ENCODE assay signal across 9 cellular contexts in the genomic region with DNA sequence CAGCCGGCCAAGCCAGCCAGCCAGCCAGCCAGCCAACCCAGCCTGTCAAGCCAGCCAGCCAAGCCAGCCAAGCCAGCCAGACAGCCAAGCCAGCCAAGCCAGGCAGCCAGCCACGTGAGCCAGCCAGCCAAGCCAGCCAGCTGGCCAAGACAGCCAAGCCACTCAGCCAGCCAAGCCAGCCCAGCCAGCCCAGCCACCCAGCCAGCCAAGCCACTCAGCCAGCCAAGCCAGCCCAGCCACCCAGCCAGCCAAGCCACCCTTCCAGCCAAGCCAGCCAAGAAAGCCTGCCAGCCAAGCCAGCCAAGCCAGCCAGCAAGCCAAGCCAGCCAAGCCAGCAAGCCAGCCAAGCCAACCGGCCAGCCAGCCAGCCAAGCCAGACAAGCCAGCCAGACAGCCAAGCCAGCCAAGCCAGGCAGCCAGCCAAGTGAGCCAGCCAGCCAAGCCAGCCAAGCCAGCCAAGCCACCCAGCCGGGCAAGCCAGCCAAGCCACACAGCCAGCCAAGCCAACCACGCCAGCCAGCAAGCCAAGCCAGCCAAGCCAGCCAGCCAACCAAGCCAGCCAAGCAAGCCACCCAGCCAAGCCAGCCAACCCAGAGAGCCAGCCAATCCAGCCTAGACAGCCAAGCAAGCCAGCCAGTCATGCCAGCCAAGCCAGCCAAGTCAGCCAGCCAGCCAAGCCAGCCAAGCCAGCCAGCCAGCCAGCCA.
DNase-seq lines count a peak whose midpoint lies in the region; ATAC-seq, FAIRE-seq and TF ChIP-seq lines count a peak whose summit lies in the region.
"Had no signal": no experiment of that assay in that cellular context is flagged by ENCODE, and none has a peak within 500 bp of the region (broad histone marks: within the 10 kb centered on the region; RNA-seq: fewer than 3 reads in every experiment).

No MANE protein-coding gene starts in this region.

- POLR2A ChIA-PET in A549 (lab: Yijun Ruan, JAX) = no interaction called here
- POLR2A ChIA-PET in PC-3 (lab: Charles Lee; ENCODE audit: unreplicated experiment) = no interaction called here
- POLR2A ChIA-PET in naive thymus-derived CD4-positive, alpha-beta T cell (lab: Charles Lee) = no interaction called here

- TF ChIP-seq POLR2A in A549 (IDR thresholded peaks at IDR 0.05; ENCODE audit: low read length) = no peak

- ATAC-seq in A549 (peak; percentile 9 to 30; a peak in 2 of 6 replicates), PC-3 (no peak), HG03460 (IDR thresholded peaks at IDR 0.05; ENCODE audit: unreplicated experiment) (no peak)
- ATAC-seq in naive thymus-derived CD4-positive, alpha-beta T cell = peak; percentile 22

- TF ChIP-seq EP300 in A549 (IDR thresholded peaks at IDR 0.05) = no peak

- H3K27me3 Mint-ChIP-seq in naive thymus-derived CD4-positive, alpha-beta T cell = no peaks in the 10 kb centered on the region
- peaks cover 0 to 3% (median 0%) of the 10 kb centered on the region in 3 donors for H3K27me3 Mint-ChIP-seq in immature natural killer cell (ENCODE audit: low read depth in 3 of 3)
- H3K27me3 Mint-ChIP-seq: activated naive CD8-positive, alpha-beta T cell had no signal

- DNase-seq in A549 (ENCODE audit: low read depth in 1 of 2, low spot score in 1 of 2) (peak in 1 of 2 experiments; percentile 25), PC-3 (peak; percentile 2), dermis blood vessel endothelial cell (peak; percentile 33), immature natural killer cell (no peak), NCI-H2171 (lab: John Stamatoyannopoulos, UW) (no peak), smooth muscle cell (lab: John Stamatoyannopoulos, UW; ENCODE audit: unreplicated experiment) (no peak)
- peak in 5 of 9 donors; percentile 38 to 53 (median 44) for DNase-seq in naive thymus-derived CD4-positive, alpha-beta T cell

- BruUV-seq in PC-3 (replicated peaks; lab: Mats Ljungman, UMichigan) = no TSS peak

- no peaks in the 10 kb centered on the region for H3K4me1 Mint-ChIP-seq in naive thymus-derived CD4-positive, alpha-beta T cell
- no peaks in the 10 kb centered on the region for H3K4me1 Mint-ChIP-seq in immature natural killer cell

- H3K27me3 ChIP-seq in PC-3 (ENCODE audit: low read length) = no peaks in the 10 kb centered on the region
- H3K27me3 ChIP-seq in naive thymus-derived CD4-positive, alpha-beta T cell (ENCODE audit: control insufficient read depth in 2 of 2, insufficient read depth in 2 of 2, low read length in 2 of 2) = no peaks in the 10 kb centered on the region
- no peaks in the 10 kb centered on the region for H3K27me3 ChIP-seq in smooth muscle cell (ENCODE audit: low read depth)

- no peak overlapping the region for H3K9ac ChIP-seq in PC-3 (ENCODE audit: low read length)
- H3K9ac ChIP-seq in smooth muscle cell (ENCODE audit: low read depth) = no peak overlapping the region

- CTCF ChIA-PET in A549 (lab: Yijun Ruan, JAX) (interaction anchor here (0.6 to 1.8 kb wide), 2 partner anchors 14 to 21 kb away, joined by 3 to 8 read pairs; no protein-coding TSS in a partner anchor), PC-3 (lab: Charles Lee) (no interaction called here)
- CTCF ChIA-PET in naive thymus-derived CD4-positive, alpha-beta T cell (lab: Charles Lee) = no interaction called here

- H2AFZ ChIP-seq in PC-3 (ENCODE audit: low read length) (no peak overlapping the region), smooth muscle cell (ENCODE audit: low read depth) (no peak overlapping the region)

- no peaks in the 10 kb centered on the region for H3K9me2 ChIP-seq in PC-3 (replicated peaks; ENCODE audit: low read length)

- H3K36me3 ChIP-seq in PC-3 (ENCODE audit: low read depth, low read length) (no peaks in the 10 kb centered on the region; the same call in 1 of the 2 replicates), smooth muscle cell (ENCODE audit: low read depth) (no peaks in the 10 kb centered on the region)
- no peaks in the 10 kb centered on the region for H3K36me3 ChIP-seq in naive thymus-derived CD4-positive, alpha-beta T cell (ENCODE audit: control insufficient read depth in 2 of 3, insufficient read depth in 3 of 3, low read length in 3 of 3)

- peaks cover 0 to 6% (median 3%) of the 10 kb centered on the region in 11 donors for H3K9me3 Mint-ChIP-seq in naive thymus-derived CD4-positive, alpha-beta T cell
- H3K9me3 Mint-ChIP-seq in immature natural killer cell = peaks cover 0 to 4% (median 3%) of the 10 kb centered on the region in 6 donors

- H3K79me2 ChIP-seq in PC-3 (ENCODE audit: low read length) (no peaks in the 10 kb centered on the region), smooth muscle cell (ENCODE audit: low read depth) (no peaks in the 10 kb centered on the region)

- no peak for TF ChIP-seq RAD21 in A549 (conservative IDR thresholded peaks at IDR 0.05 in 1 of 2, IDR thresholded peaks at IDR 0.05 in 1 of 2)

- H3K36me3 Mint-ChIP-seq in naive thymus-derived CD4-positive, alpha-beta T cell = peaks cover 0 to 2% (median 0%) of the 10 kb centered on the region in 5 donors
- H3K36me3 Mint-ChIP-seq in immature natural killer cell = peaks cover 0 to 2% (median 0%) of the 10 kb centered on the region in 3 donors

- H3K4me3 Mint-ChIP-seq in naive thymus-derived CD4-positive, alpha-beta T cell = no peak overlapping the region
- no peak overlapping the region for H3K4me3 Mint-ChIP-seq in immature natural killer cell
- H3K4me3 Mint-ChIP-seq: activated naive CD8-positive, alpha-beta T cell had no signal

- no peak overlapping the region for H3K27ac ChIP-seq in A549
- no peak overlapping the region for H3K27ac ChIP-seq in PC-3 (ENCODE audit: low read length)
- no peak overlapping the region for H3K27ac ChIP-seq in naive thymus-derived CD4-positive, alpha-beta T cell (ENCODE audit: low read depth, low read length)
- no peak overlapping the region for H3K27ac ChIP-seq in smooth muscle cell (ENCODE audit: low read depth)

- H3K9me3 ChIP-seq in A549 (peaks cover 64% of the 10 kb centered on the region), PC-3 (ENCODE audit: low read length) (peaks cover 57% of the 10 kb centered on the region), smooth muscle cell (replicated peaks; ENCODE audit: low read depth) (peaks cover 54% of the 10 kb centered on the region)
- peaks cover 0 to 9% (median 0%) of the 10 kb centered on the region in 3 experiments for H3K9me3 ChIP-seq in naive thymus-derived CD4-positive, alpha-beta T cell (ENCODE audit: control insufficient read depth in 2 of 3, low read length in 3 of 3)

- no peaks in the 10 kb centered on the region for H3F3A ChIP-seq in PC-3 (ENCODE audit: low read length, unreplicated experiment)
- no peaks in the 10 kb centered on the region for H3F3A ChIP-seq in smooth muscle cell (ENCODE audit: low read depth)

- intact Hi-C loops in PC-3 (cut with micrococcal nuclease) = no loop called here
- intact Hi-C loops in naive thymus-derived CD4-positive, alpha-beta T cell (cut with micrococcal nuclease) = no loop called here

- TF ChIP-seq CTCF in A549 (IDR thresholded peaks at IDR 0.05) (no peak), PC-3 (conservative IDR thresholded peaks at IDR 0.05; ENCODE audit: low read depth, low read length) (no peak), smooth muscle cell (IDR thresholded peaks at IDR 0.05; ENCODE audit: borderline replicate concordance, insufficient read depth, poor library complexity, severe bottlenecking) (no peak)

- H4K20me1 ChIP-seq in PC-3 (ENCODE audit: low read length) (no peaks in the 10 kb centered on the region), smooth muscle cell (ENCODE audit: low read depth) (no peaks in the 10 kb centered on the region)

- H3K4me1 ChIP-seq in A549 = no peaks in the 10 kb centered on the region
- no peaks in the 10 kb centered on the region for H3K4me1 ChIP-seq in PC-3 (ENCODE audit: insufficient read depth, low read length)
- no peaks in the 10 kb centered on the region for H3K4me1 ChIP-seq in naive thymus-derived CD4-positive, alpha-beta T cell (ENCODE audit: control insufficient read depth in 2 of 2, insufficient read depth in 2 of 2, low read length in 2 of 2)
- no peaks in the 10 kb centered on the region for H3K4me1 ChIP-seq in smooth muscle cell (ENCODE audit: low read depth)

- H3K27ac Mint-ChIP-seq in naive thymus-derived CD4-positive, alpha-beta T cell = no peak overlapping the region
- no peak overlapping the region for H3K27ac Mint-ChIP-seq in immature natural killer cell
- H3K27ac Mint-ChIP-seq: activated naive CD8-positive, alpha-beta T cell had no signal

- no peak for FAIRE-seq in A549 (lab: Jason Lieb, UNC)

- 18% methylated on average over 5 of the region's 5 CpGs for WGBS in A549 (ENCODE audit: missing lambda C conversion rate)
- 65% methylated on average over 5 of the region's 5 CpGs for WGBS in smooth muscle cell (ENCODE audit: low lambda C conversion rate)

- no peak overlapping the region for H3K4me2 ChIP-seq in A549
- no peak overlapping the region for H3K4me2 ChIP-seq in PC-3 (ENCODE audit: low read length)
- H3K4me2 ChIP-seq in smooth muscle cell = no peak overlapping the region

- H3K4me3 ChIP-seq in A549 = no peak overlapping the region
- no peak overlapping the region for H3K4me3 ChIP-seq in PC-3 (ENCODE audit: low read length)
- no peak overlapping the region for H3K4me3 ChIP-seq in naive thymus-derived CD4-positive, alpha-beta T cell (ENCODE audit: low read length)
- H3K4me3 ChIP-seq in smooth muscle cell = no peak overlapping the region

TF ChIP-seq in A549, 52 proteins besides CTCF, POLR2A, EP300 and RAD21 (continues in another document):
- no peak for TF ChIP-seq USF2 (IDR thresholded peaks at IDR 0.05)
- no peak for TF ChIP-seq SREBF2 (IDR thresholded peaks at IDR 0.05)
- no peak for TF ChIP-seq ATOH8 (CRISPR knock-in tag; IDR thresholded peaks at IDR 0.05; ENCODE audit: low read depth)
- TF ChIP-seq, protein P1, sequence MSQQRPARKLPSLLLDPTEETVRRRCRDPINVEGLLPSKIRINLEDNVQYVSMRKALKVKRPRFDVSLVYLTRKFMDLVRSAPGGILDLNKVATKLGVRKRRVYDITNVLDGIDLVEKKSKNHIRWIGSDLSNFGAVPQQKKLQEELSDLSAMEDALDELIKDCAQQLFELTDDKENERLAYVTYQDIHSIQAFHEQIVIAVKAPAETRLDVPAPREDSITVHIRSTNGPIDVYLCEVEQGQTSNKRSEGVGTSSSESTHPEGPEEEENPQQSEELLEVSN (IDR thresholded peaks at IDR 0.05; ENCODE audit: borderline replicate concordance, low read depth) = no peak
- TF ChIP-seq MYC (IDR thresholded peaks at IDR 0.05; ENCODE audit: borderline replicate concordance, low read length) = no peak

Comparison
In these comparisons a context has a peak if more than half of its experiments do, and no peak if none do; other contexts are left out.
1. ATAC-seq: peak in A549 (2 of 2) and naive thymus-derived CD4-positive, alpha-beta T cell (single experiment); none in PC-3 (single experiment) and HG03460 (single experiment).
2. DNase-seq: peak in PC-3 (single experiment), dermis blood vessel endothelial cell (single experiment) and naive thymus-derived CD4-positive, alpha-beta T cell (5 of 9); none in immature natural killer cell (0 of 3), NCI-H2171 (single experiment) and smooth muscle cell (single experiment).